Comparison of ENCODE assay signal across 1 cellular context in genomic region chr6:656460-657252, GRCh38.
TF ChIP-seq lines count a peak whose summit lies in the region.

TSS of gene HUS1B (minus strand) at chr6:657100. CDS start at chr6:656944, 156 bp downstream.

TF ChIP-seq in GM23338, 12 proteins besides CTCF, POLR2A, EP300 and RAD21 (continued from another document):
- TF ChIP-seq REST (IDR thresholded peaks at IDR 0.05; ENCODE audit: unreplicated experiment) (no peak), ZNF331 (CRISPR knock-in tag; IDR thresholded peaks at IDR 0.05; ENCODE audit: low read depth) (no peak), CREB1 (CRISPR knock-in tag; IDR thresholded peaks at IDR 0.05; ENCODE audit: low read depth) (no peak), ETS1 (IDR thresholded peaks at IDR 0.05) (no peak), EZH2 (IDR thresholded peaks at IDR 0.05; ENCODE audit: low read depth, unreplicated experiment) (no peak), ZNF462 (CRISPR knock-in tag; IDR thresholded peaks at IDR 0.05) (no peak), EZH2phosphoT487 (IDR thresholded peaks at IDR 0.05; ENCODE audit: unreplicated experiment) (no peak), POLR2AphosphoS5 (IDR thresholded peaks at IDR 0.05; ENCODE audit: low read depth) (no peak)
